In genomic region chr14:51327376-51327775, GRCh38 we compare ENCODE assay signal across 12 cellular contexts.
DNase-seq lines count a peak whose midpoint lies in the region; FAIRE-seq and TF ChIP-seq lines count a peak whose summit lies in the region.
"Had no signal": no experiment of that assay in that cellular context is flagged by ENCODE, and none has a peak within 500 bp of the region (broad histone marks: within the 10 kb centered on the region; RNA-seq: fewer than 3 reads in every experiment).

No MANE protein-coding gene starts in this region.

- no peak for TF ChIP-seq EP300 in stomach (IDR thresholded peaks at IDR 0.05)

- H3K36me3 Mint-ChIP-seq in HFFc6 (ENCODE audit: low read depth), result no peaks in the 10 kb centered on the region
- H3K36me3 Mint-ChIP-seq: naive thymus-derived CD4-positive, alpha-beta T cell had no signal

- no peaks in the 10 kb centered on the region for H3K9me3 Mint-ChIP-seq in HFFc6
- H3K9me3 Mint-ChIP-seq: naive thymus-derived CD4-positive, alpha-beta T cell had no signal

- no peaks in the 10 kb centered on the region for H3K9me1 ChIP-seq in keratinocyte (ENCODE audit: control insufficient read depth, extremely low read depth, insufficient read depth, low read length)

- intact Hi-C loops in breast epithelium (cut with DNase I; ENCODE audit: low total_unique reads) (no loop called here), stomach (cut with DNase I; ENCODE audit: low total_unique reads) (no loop called here)

- H2AFZ ChIP-seq in keratinocyte (ENCODE audit: control insufficient read depth, low read length), result peak overlapping the region; percentile 66

- peak overlapping the region; percentile 44 for H3K27ac Mint-ChIP-seq in HFFc6
- H3K27ac Mint-ChIP-seq: naive thymus-derived CD4-positive, alpha-beta T cell had no signal

- H3K4me3 Mint-ChIP-seq in HFFc6, result peak overlapping the region; percentile 9; the same call in 1 of the 2 replicates

- no peak overlapping the region for H3K4me2 ChIP-seq in keratinocyte (ENCODE audit: control insufficient read depth, extremely low read depth, insufficient read depth, low read depth, low read length)

- no peaks in the 10 kb centered on the region for H3K27me3 Mint-ChIP-seq in HFFc6 (ENCODE audit: insufficient read depth)

- no peak for FAIRE-seq in keratinocyte (lab: Jason Lieb, UNC)

- TF ChIP-seq CTCF in HFFc6 (IDR thresholded peaks at IDR 0.05), result no peak
- TF ChIP-seq CTCF in breast epithelium (IDR thresholded peaks at IDR 0.05), result no peak
- TF ChIP-seq CTCF in keratinocyte (optimal IDR thresholded peaks at IDR 0.05 in 1 of 3, IDR thresholded peaks at IDR 0.05 in 1 of 3, conservative IDR thresholded peaks at IDR 0.05 in 1 of 3; ENCODE audit: extremely low read depth in 1 of 3, insufficient read depth in 2 of 3, low read length in 3 of 3), result no peak
- TF ChIP-seq CTCF in stomach (IDR thresholded peaks at IDR 0.05), result no peak

- H3K9me3 ChIP-seq in breast epithelium (no peaks in the 10 kb centered on the region), keratinocyte (ENCODE audit: control insufficient read depth, low read depth, low read length) (no peaks in the 10 kb centered on the region), stomach (no peaks in the 10 kb centered on the region)
- H3K9me3 ChIP-seq: right lobe of liver, testis had no signal

- DNase-seq in HFFc6 (no peak), breast epithelium (ENCODE audit: low spot score in 2 of 2) (no peak), keratinocyte (ENCODE audit: low read depth, low spot score) (no peak), stomach (no peak), NCI-H446 treated with DMSO at 0.1 percent for 48 hours (lab: John Stamatoyannopoulos, UW) (no peak)
- no peak for DNase-seq in effector CD8-positive, alpha-beta T cell (lab: John Stamatoyannopoulos, UW)
- no peak for DNase-seq in activated naive CD4-positive, alpha-beta T cell treated with anti-CD3 and anti-CD28 coated beads, Interleukin-2, amount 50 U/mL, for 16 hours
- DNase-seq: activated gamma-delta T cell treated with Interleukin-2 at 50 U/mL for 16 hours, right lobe of liver, testis had no signal

- TF ChIP-seq POLR2A in breast epithelium (IDR thresholded peaks at IDR 0.05) (no peak), stomach (IDR thresholded peaks at IDR 0.05) (no peak)

- no peaks in the 10 kb centered on the region for H3K79me2 ChIP-seq in keratinocyte (ENCODE audit: control insufficient read depth, insufficient read depth, low read length)

- no peaks in the 10 kb centered on the region for H4K20me1 ChIP-seq in keratinocyte (ENCODE audit: control insufficient read depth, extremely low read depth, insufficient read depth, low read length)

- H3K4me3 ChIP-seq in breast epithelium, result no peak overlapping the region
- H3K4me3 ChIP-seq in keratinocyte (ENCODE audit: control insufficient read depth in 2 of 3, extremely low read depth in 1 of 3, insufficient read depth in 2 of 3, low read depth in 1 of 3, low read length in 3 of 3), result no peak overlapping the region
- no peak overlapping the region for H3K4me3 ChIP-seq in stomach
- H3K4me3 ChIP-seq: cardiac muscle cell, right lobe of liver, testis had no signal

- WGBS in stomach, 5 donors, result 50 to 82% (median 68%) methylated on average over 1 of the region's 1 CpG

- peak overlapping the region; percentile 83 to 94 for H3K27ac ChIP-seq in breast epithelium
- no peak overlapping the region for H3K27ac ChIP-seq in keratinocyte (ENCODE audit: control insufficient read depth, insufficient read depth, low read length)
- peak overlapping the region in 3 of 5 donors; percentile 62 to 77 (median 63) for H3K27ac ChIP-seq in stomach
- H3K27ac ChIP-seq: cardiac muscle cell, right lobe of liver had no signal

- H3K36me3 ChIP-seq in breast epithelium (no peaks in the 10 kb centered on the region), keratinocyte (ENCODE audit: control insufficient read depth in 2 of 2, extremely low read depth in 1 of 2, insufficient read depth in 2 of 2, low read length in 2 of 2) (no peaks in the 10 kb centered on the region), stomach (no peaks in the 10 kb centered on the region)
- H3K36me3 ChIP-seq: cardiac muscle cell, right lobe of liver had no signal

- peaks cover 11 to 13% of the 10 kb centered on the region in 2 donors for H3K4me1 ChIP-seq in breast epithelium
- peaks cover 22% of the 10 kb centered on the region for H3K4me1 ChIP-seq in keratinocyte (ENCODE audit: control insufficient read depth, extremely low read depth, insufficient read depth, low read length)
- peaks cover 0 to 17% (median 11%) of the 10 kb centered on the region in 4 donors for H3K4me1 ChIP-seq in stomach
- H3K4me1 ChIP-seq: right lobe of liver had no signal

- H3K27me3 ChIP-seq in breast epithelium (no peaks in the 10 kb centered on the region), keratinocyte (ENCODE audit: control insufficient read depth, extremely low read depth, insufficient read depth, low read length) (no peaks in the 10 kb centered on the region), stomach (no peaks in the 10 kb centered on the region)
- H3K27me3 ChIP-seq: cardiac muscle cell, right lobe of liver, testis had no signal

- H3K4me1 Mint-ChIP-seq in HFFc6 (ENCODE audit: low read depth), result peaks cover 47% of the 10 kb centered on the region

- H3K9ac ChIP-seq in keratinocyte (ENCODE audit: control insufficient read depth, extremely low read depth, insufficient read depth, low read length), result no peak overlapping the region

- dilution Hi-C loops in keratinocyte (cut with MboI; ENCODE audit: extremely low pct_ligation_motif_present, low sequenced_read_pairs), result no loop called here
